Comparison of ENCODE assay signal across 27 cellular contexts in genomic region chr12:19454837-19455236, GRCh38.
"Had no signal": no experiment of that assay in that cellular context is flagged by ENCODE, and none has a peak within 500 bp of the region (broad histone marks: within the 10 kb centered on the region; RNA-seq: fewer than 3 reads in every experiment).

No MANE protein-coding gene starts in this region.

- H3K27ac Mint-ChIP-seq: memory B cell; neural progenitor cell; progenitor cell of endocrine pancreas; stimulated activated effector memory CD8-positive, alpha-beta T cell treated with anti-CD3 and anti-CD28 coated beads, Interleukin-12 subunit alpha, Interleukin-12 subunit beta, amount 100 ng/mL, for 72 hours had no signal

- H3K27me3 Mint-ChIP-seq: memory B cell, progenitor cell of endocrine pancreas had no signal

- H3K27me3 ChIP-seq: esophagus squamous epithelium, heart right ventricle, neural progenitor cell, right atrium auricular region, sigmoid colon, testis, tibial artery, upper lobe of left lung, uterus had no signal

- H3K9me3 Mint-ChIP-seq: memory B cell; nephron; stimulated activated effector memory CD8-positive, alpha-beta T cell treated with anti-CD3 and anti-CD28 coated beads, Interleukin-12 subunit alpha, Interleukin-12 subunit beta, amount 100 ng/mL, for 72 hours had no signal

- H3K36me3 ChIP-seq: esophagus squamous epithelium, heart right ventricle, neural progenitor cell, right atrium auricular region, sigmoid colon, tibial artery, upper lobe of left lung, uterus had no signal

- H3K4me3 Mint-ChIP-seq: memory B cell; nephron; neural progenitor cell; stimulated activated effector memory CD8-positive, alpha-beta T cell treated with anti-CD3 and anti-CD28 coated beads, Interleukin-12 subunit alpha, Interleukin-12 subunit beta, amount 100 ng/mL, for 72 hours had no signal

- H3K27ac ChIP-seq: esophagus squamous epithelium, heart right ventricle, neural progenitor cell, parathyroid adenoma, right atrium auricular region, sigmoid colon, testis, upper lobe of left lung, uterus had no signal

- H3K4me1 ChIP-seq: uterus had no signal

- H3K4me3 ChIP-seq: coronary artery, esophagus squamous epithelium, heart right ventricle, lung, neural progenitor cell, right atrium auricular region, sigmoid colon, testis, tibial artery, upper lobe of left lung, uterus had no signal

- DNase-seq: dermis blood vessel endothelial cell; effector memory CD4-positive, alpha-beta T cell; esophagus squamous epithelium; foreskin melanocyte; glutamatergic neuron; heart right ventricle; hippocampal formation; islet precursor cell; kidney glomerular epithelial cell; sigmoid colon; stimulated activated CD4-positive, alpha-beta T cell treated with anti-CD3 and anti-CD28 coated beads, Interleukin-2, amount 100 ng/mL, for 24 hours; stimulated activated CD4-positive, alpha-beta T cell treated with anti-CD3 and anti-CD28 coated beads, Interleukin-4, amount 100 ng/mL, for 24 hours; stimulated activated naive CD4-positive, alpha-beta T cell treated with Interleukin-2 at 50 U/mL for 16 hours; substantia nigra; testis; tibial artery; upper lobe of left lung; uterus had no signal

- ATAC-seq: heart right ventricle; stimulated activated effector memory CD8-positive, alpha-beta T cell treated with anti-CD3 and anti-CD28 coated beads, Interleukin-12 subunit alpha, Interleukin-12 subunit beta, amount 100 ng/mL, for 72 hours had no signal

- H3K9me3 ChIP-seq: esophagus squamous epithelium, heart right ventricle, right atrium auricular region, sigmoid colon, testis, tibial artery, upper lobe of left lung, uterus had no signal
